In the genomic region with DNA sequence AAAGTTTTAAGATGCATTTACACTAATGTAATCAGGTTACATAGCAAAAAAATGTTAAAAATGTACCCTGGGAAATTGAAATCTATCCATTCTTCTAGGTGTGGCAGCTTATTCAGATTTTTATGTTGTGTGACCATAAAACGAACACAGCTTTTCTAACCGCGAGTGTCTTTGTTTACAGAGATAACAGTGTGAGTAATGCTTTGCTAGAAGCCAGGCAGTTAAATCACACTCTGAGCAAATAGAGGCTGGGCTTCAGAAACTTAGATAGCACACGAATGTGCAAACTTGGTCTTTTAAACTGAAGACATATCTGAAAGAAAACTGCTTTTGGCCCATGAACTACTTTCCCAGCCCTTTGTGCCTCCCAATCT, we compare ENCODE assay signal across 1 cellular context.
TF ChIP-seq lines count a peak whose summit lies in the region.

No MANE protein-coding gene starts in this region.

TF ChIP-seq in HepG2, 621 proteins besides CTCF, POLR2A, EP300 and RAD21 (continued from another document and continues in another):
- TF ChIP-seq AHDC1 (CRISPR knock-in tag; IDR thresholded peaks at IDR 0.05; ENCODE audit: borderline replicate concordance) = peak; percentile 94
- TF ChIP-seq, protein P1, sequence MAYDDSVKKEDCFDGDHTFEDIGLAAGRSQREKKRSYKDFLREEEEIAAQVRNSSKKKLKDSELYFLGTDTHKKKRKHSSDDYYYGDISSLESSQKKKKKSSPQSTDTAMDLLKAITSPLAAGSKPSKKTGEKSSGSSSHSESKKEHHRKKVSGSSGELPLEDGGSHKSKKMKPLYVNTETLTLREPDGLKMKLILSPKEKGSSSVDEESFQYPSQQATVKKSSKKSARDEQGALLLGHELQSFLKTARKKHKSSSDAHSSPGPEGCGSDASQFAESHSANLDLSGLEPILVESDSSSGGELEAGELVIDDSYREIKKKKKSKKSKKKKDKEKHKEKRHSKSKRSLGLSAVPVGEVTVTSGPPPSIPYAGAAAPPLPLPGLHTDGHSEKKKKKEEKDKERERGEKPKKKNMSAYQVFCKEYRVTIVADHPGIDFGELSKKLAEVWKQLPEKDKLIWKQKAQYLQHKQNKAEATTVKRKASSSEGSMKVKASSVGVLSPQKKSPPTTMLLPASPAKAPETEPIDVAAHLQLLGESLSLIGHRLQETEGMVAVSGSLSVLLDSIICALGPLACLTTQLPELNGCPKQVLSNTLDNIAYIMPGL (CRISPR knock-in tag; IDR thresholded peaks at IDR 0.05; ENCODE audit: borderline replicate concordance in 1 of 2, low read depth in 1 of 2) = no peak
- TF ChIP-seq, protein P2, sequence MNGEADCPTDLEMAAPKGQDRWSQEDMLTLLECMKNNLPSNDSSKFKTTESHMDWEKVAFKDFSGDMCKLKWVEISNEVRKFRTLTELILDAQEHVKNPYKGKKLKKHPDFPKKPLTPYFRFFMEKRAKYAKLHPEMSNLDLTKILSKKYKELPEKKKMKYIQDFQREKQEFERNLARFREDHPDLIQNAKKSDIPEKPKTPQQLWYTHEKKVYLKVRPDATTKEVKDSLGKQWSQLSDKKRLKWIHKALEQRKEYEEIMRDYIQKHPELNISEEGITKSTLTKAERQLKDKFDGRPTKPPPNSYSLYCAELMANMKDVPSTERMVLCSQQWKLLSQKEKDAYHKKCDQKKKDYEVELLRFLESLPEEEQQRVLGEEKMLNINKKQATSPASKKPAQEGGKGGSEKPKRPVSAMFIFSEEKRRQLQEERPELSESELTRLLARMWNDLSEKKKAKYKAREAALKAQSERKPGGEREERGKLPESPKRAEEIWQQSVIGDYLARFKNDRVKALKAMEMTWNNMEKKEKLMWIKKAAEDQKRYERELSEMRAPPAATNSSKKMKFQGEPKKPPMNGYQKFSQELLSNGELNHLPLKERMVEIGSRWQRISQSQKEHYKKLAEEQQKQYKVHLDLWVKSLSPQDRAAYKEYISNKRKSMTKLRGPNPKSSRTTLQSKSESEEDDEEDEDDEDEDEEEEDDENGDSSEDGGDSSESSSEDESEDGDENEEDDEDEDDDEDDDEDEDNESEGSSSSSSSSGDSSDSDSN (CRISPR knock-in tag; IDR thresholded peaks at IDR 0.05) = no peak
- TF ChIP-seq NFYC (CRISPR knock-in tag; IDR thresholded peaks at IDR 0.05) = no peak
- no peak for TF ChIP-seq TRIM22 (IDR thresholded peaks at IDR 0.05)
- TF ChIP-seq ZNF883 (CRISPR knock-in tag; IDR thresholded peaks at IDR 0.05; ENCODE audit: not compliant biosample characterization) = no peak
- TF ChIP-seq ZNF138 (CRISPR knock-in tag; IDR thresholded peaks at IDR 0.05; ENCODE audit: low read depth) = no peak
- peak; percentile 73; the same call in 1 of the 2 replicates for TF ChIP-seq TBX3 (IDR thresholded peaks at IDR 0.05; ENCODE audit: borderline replicate concordance)
- TF ChIP-seq MEF2D (CRISPR knock-in tag; IDR thresholded peaks at IDR 0.05) = peak; percentile 94
- TF ChIP-seq ERF (CRISPR knock-in tag; IDR thresholded peaks at IDR 0.05) = peak; percentile 88
- TF ChIP-seq BHLHE40 (IDR thresholded peaks at IDR 0.05; ENCODE audit: low read length) = 0 out of 2 replicates have a peak, but pooled peaks have one; percentile 12
- peak; percentile 39 for TF ChIP-seq TEAD3 (CRISPR knock-in tag; optimal IDR thresholded peaks at IDR 0.05; ENCODE audit: borderline replicate concordance)
- peak; percentile 98 for TF ChIP-seq FOXA3 (CRISPR knock-in tag; IDR thresholded peaks at IDR 0.05)
- TF ChIP-seq SALL2 (CRISPR knock-in tag; IDR thresholded peaks at IDR 0.05) = peak; percentile 33; the same call in 1 of the 2 replicates
- no peak for TF ChIP-seq ZBTB25 (CRISPR knock-in tag; IDR thresholded peaks at IDR 0.05)
- peak; percentile 85 for TF ChIP-seq ZNF264 (CRISPR knock-in tag; IDR thresholded peaks at IDR 0.05)
- TF ChIP-seq PLSCR1 (CRISPR knock-in tag; IDR thresholded peaks at IDR 0.05; ENCODE audit: borderline replicate concordance) = no peak
- no peak for TF ChIP-seq ZNF333 (CRISPR knock-in tag; IDR thresholded peaks at IDR 0.05; ENCODE audit: borderline replicate concordance)
- TF ChIP-seq ZNF609 (CRISPR knock-in tag; IDR thresholded peaks at IDR 0.05; ENCODE audit: borderline replicate concordance) = peak; percentile 88
- TF ChIP-seq, protein P3, sequence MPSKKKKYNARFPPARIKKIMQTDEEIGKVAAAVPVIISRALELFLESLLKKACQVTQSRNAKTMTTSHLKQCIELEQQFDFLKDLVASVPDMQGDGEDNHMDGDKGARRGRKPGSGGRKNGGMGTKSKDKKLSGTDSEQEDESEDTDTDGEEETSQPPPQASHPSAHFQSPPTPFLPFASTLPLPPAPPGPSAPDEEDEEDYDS (CRISPR knock-in tag; IDR thresholded peaks at IDR 0.05) = peak; percentile 55
- TF ChIP-seq ZNF124 (CRISPR knock-in tag; IDR thresholded peaks at IDR 0.05) = peak; percentile 82
- peak; percentile 28; the same call in 1 of the 2 replicates for TF ChIP-seq ZMYM3 (CRISPR knock-in tag; IDR thresholded peaks at IDR 0.05)
- no peak for TF ChIP-seq RORA (CRISPR knock-in tag; IDR thresholded peaks at IDR 0.05)
- peak; percentile 99 for TF ChIP-seq ZBTB43 (CRISPR knock-in tag; conservative IDR thresholded peaks at IDR 0.05)
- 0 out of 2 replicates have a peak, but pooled peaks have one; percentile 46 for TF ChIP-seq TBP (CRISPR knock-in tag; IDR thresholded peaks at IDR 0.05)
- peak; percentile 66 for TF ChIP-seq HNF4G (IDR thresholded peaks at IDR 0.05; ENCODE audit: borderline replicate concordance, low read depth, low read length)
- 0 out of 2 replicates have a peak, but pooled peaks have one; percentile 30 for TF ChIP-seq HNF4G (CRISPR knock-in tag; IDR thresholded peaks at IDR 0.05; ENCODE audit: borderline replicate concordance, low read depth)
- no peak for TF ChIP-seq CENPT (CRISPR knock-in tag; IDR thresholded peaks at IDR 0.05; ENCODE audit: low read depth)
- TF ChIP-seq KDM4B (CRISPR knock-in tag; IDR thresholded peaks at IDR 0.05) = 0 out of 2 replicates have a peak, but pooled peaks have one; percentile 62
- TF ChIP-seq ATF4 (CRISPR knock-in tag; IDR thresholded peaks at IDR 0.05) = peak in 1 of 2 experiments; percentile 73; a peak in 1 of 4 replicates
- TF ChIP-seq ZNF670 (CRISPR knock-in tag; IDR thresholded peaks at IDR 0.05; ENCODE audit: borderline replicate concordance) = peak; percentile 69; the same call in 1 of the 2 replicates
- no peak for TF ChIP-seq ZNF546 (CRISPR knock-in tag; conservative IDR thresholded peaks at IDR 0.05)
- no peak for TF ChIP-seq PLRG1 (conservative IDR thresholded peaks at IDR 0.05)
